ENCODE assay signal across 7 cellular contexts in the genomic region with DNA sequence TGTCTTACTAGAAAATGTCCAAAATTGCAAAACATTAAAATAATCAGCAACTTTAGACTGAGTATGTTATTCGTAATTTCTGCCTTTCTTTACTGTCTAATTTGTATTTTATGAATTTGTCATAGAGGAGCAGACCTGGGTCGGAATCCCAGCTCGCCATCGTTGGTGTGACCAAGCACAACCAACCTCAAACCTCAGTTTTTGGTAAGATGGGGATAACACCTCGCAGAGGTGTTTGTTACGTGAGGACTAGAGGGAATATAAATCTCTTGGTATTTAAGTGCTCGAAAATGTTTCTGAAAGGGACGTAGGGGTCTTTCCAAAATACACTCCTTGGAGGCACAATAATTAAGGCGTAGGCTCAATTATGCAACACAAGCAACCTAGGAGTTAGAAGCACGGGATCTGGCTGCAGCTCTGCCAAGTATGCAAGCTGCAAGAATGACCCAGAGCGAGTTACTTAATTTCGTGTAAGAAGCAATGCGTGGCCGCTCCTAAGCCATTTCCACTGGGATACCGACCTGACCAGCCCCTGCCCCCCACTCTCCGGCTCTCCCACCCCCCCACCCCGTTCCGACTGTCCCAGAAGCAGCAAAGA. TPM values are rescaled to one million over a fixed set of nuclear protein-coding genes. Genes with fewer than 3 reads are reported as not detected.
A peak's percentile ranks its signal among the peaks of the same experiment; 100 is the strongest.
DNase-seq lines count a peak whose midpoint lies in the region; ATAC-seq and TF ChIP-seq lines count a peak whose summit lies in the region.

No MANE protein-coding gene starts in this region.

- H3K27me3 ChIP-seq in SK-N-SH (ENCODE audit: insufficient read depth) = no peaks in the 10 kb centered on the region

- peaks cover 25 to 26% of the 10 kb centered on the region in 2 experiments for H3K36me3 ChIP-seq in SK-N-SH (replicated peaks in 1 of 2; ENCODE audit: control insufficient read depth in 1 of 2, insufficient read depth in 2 of 2, low read length in 1 of 2)

- no peaks in the 10 kb centered on the region for H3K9me3 ChIP-seq in SK-N-SH

- CTCF ChIA-PET in SK-N-SH (lab: Yijun Ruan, JAX) = interaction anchor here (0.8 to 3.4 kb wide), 6 partner anchors 16 to 620 kb away, joined by 3 to 11 read pairs (median 5); a partner anchor contains a TSS

- no peaks in the 10 kb centered on the region for H3K9me2 ChIP-seq in SK-N-SH

- POLR2A ChIA-PET in SK-N-SH (lab: Yijun Ruan, JAX) = interaction anchor here (0.7 to 1.8 kb wide), 4 partner anchors 93 to 945 kb away, joined by 3 to 11 read pairs (median 5); a partner anchor contains a TSS

- peak; percentile 22 for ATAC-seq in GM21390 (IDR thresholded peaks at IDR 0.05; ENCODE audit: unreplicated experiment)
- ATAC-seq in left lobe of liver = peak; percentile 58
- ATAC-seq in stimulated activated memory B cell treated with anti-CD40 and anti-IgM and Interleukin-4, amounts not matched to agents 10 μg/mL and 1 μg/mL and 100 μg/mL, for 72 hours = peak; percentile 9

- H2AFZ ChIP-seq in SK-N-SH (ENCODE audit: low read depth) = 0 out of 2 replicates have a peak overlapping the region, but pooled peaks have one; percentile 73

- H4K20me1 ChIP-seq in SK-N-SH (ENCODE audit: insufficient read depth) = peaks cover 10% of the 10 kb centered on the region

- peaks cover 0 to 3% of the 10 kb centered on the region in 2 experiments; a peak in 2 of 4 replicates for H3K4me1 ChIP-seq in SK-N-SH (ENCODE audit: control insufficient read depth in 1 of 2, insufficient read depth in 2 of 2, low read depth in 1 of 2, low read length in 1 of 2)

- no peak for TF ChIP-seq CTCF in SK-N-SH (IDR thresholded peaks at IDR 0.05)

- WGBS in SK-N-SH (ENCODE audit: low lambda C conversion rate) = 0% methylated on average over 8 of the region's 18 CpGs

- H3K27ac Mint-ChIP-seq in dendritic cell treated with granulocyte-macrophage colony-stimulating factor and Interleukin-4, amounts not matched to agents 40 ng/mL and 50 ng/mL, for 4 days = peak overlapping the region; percentile 93
- peak overlapping the region; percentile 97 for H3K27ac Mint-ChIP-seq in stimulated activated memory B cell treated with anti-CD40 and anti-IgM and Interleukin-4, amounts not matched to agents 10 μg/mL and 1 μg/mL and 100 μg/mL, for 72 hours

- no peak for TF ChIP-seq EP300 in SK-N-SH (IDR thresholded peaks at IDR 0.05; ENCODE audit: borderline replicate concordance in 1 of 2, low read depth in 1 of 2, low read length in 1 of 2)

- peak overlapping the region; percentile 88 for H3K9ac ChIP-seq in SK-N-SH

- peaks cover 5% of the 10 kb centered on the region for H3F3A ChIP-seq in SK-N-SH (replicated peaks; ENCODE audit: insufficient read depth)

- peaks cover 47% of the 10 kb centered on the region for H3K4me1 Mint-ChIP-seq in dendritic cell treated with granulocyte-macrophage colony-stimulating factor and Interleukin-4, amounts not matched to agents 40 ng/mL and 50 ng/mL, for 4 days (ENCODE audit: low read depth)
- peaks cover 50% of the 10 kb centered on the region for H3K4me1 Mint-ChIP-seq in stimulated activated memory B cell treated with anti-CD40 and anti-IgM and Interleukin-4, amounts not matched to agents 10 μg/mL and 1 μg/mL and 100 μg/mL, for 72 hours

- peak overlapping the region; percentile 77 to 94 for H3K27ac ChIP-seq in SK-N-SH (ENCODE audit: low read depth in 2 of 2, low read length in 1 of 2)

- H3K9me3 Mint-ChIP-seq in dendritic cell treated with granulocyte-macrophage colony-stimulating factor and Interleukin-4, amounts not matched to agents 40 ng/mL and 50 ng/mL, for 4 days = no peaks in the 10 kb centered on the region
- H3K9me3 Mint-ChIP-seq in stimulated activated memory B cell treated with anti-CD40 and anti-IgM and Interleukin-4, amounts not matched to agents 10 μg/mL and 1 μg/mL and 100 μg/mL, for 72 hours = no peaks in the 10 kb centered on the region

- H3K4me3 Mint-ChIP-seq in dendritic cell treated with granulocyte-macrophage colony-stimulating factor and Interleukin-4, amounts not matched to agents 40 ng/mL and 50 ng/mL, for 4 days = peak overlapping the region; percentile 89
- H3K4me3 Mint-ChIP-seq in stimulated activated memory B cell treated with anti-CD40 and anti-IgM and Interleukin-4, amounts not matched to agents 10 μg/mL and 1 μg/mL and 100 μg/mL, for 72 hours = peak overlapping the region; percentile 95

- H3K4me3 ChIP-seq in SK-N-SH (ENCODE audit: low read depth in 2 of 2, low read length in 1 of 2) = peak overlapping the region; percentile 68 to 83

- intact Hi-C loops in dendritic cell treated with granulocyte-macrophage colony-stimulating factor and Interleukin-4, amounts not matched to agents 40 ng/mL and 50 ng/mL, for 4 days (cut with micrococcal nuclease) = loop anchor here (2.0 to 10.0 kb wide), 5 partner anchors 156 to 943 kb away; a partner anchor contains a TSS

- DNase-seq in GM03348 (ENCODE audit: low spot score) (peak; percentile 82), HPDE6-E6E7 (ENCODE audit: extremely low spot score) (peak; percentile 44), SK-N-SH (peak; percentile 39), left lobe of liver (ENCODE audit: low spot score) (peak; percentile 74)

- peaks cover 2% of the 10 kb centered on the region for H3K27me3 Mint-ChIP-seq in dendritic cell treated with granulocyte-macrophage colony-stimulating factor and Interleukin-4, amounts not matched to agents 40 ng/mL and 50 ng/mL, for 4 days
- no peaks in the 10 kb centered on the region for H3K27me3 Mint-ChIP-seq in stimulated activated memory B cell treated with anti-CD40 and anti-IgM and Interleukin-4, amounts not matched to agents 10 μg/mL and 1 μg/mL and 100 μg/mL, for 72 hours

- H3K36me3 Mint-ChIP-seq in dendritic cell treated with granulocyte-macrophage colony-stimulating factor and Interleukin-4, amounts not matched to agents 40 ng/mL and 50 ng/mL, for 4 days (ENCODE audit: low read depth) = peaks cover 49% of the 10 kb centered on the region
- peaks cover 23% of the 10 kb centered on the region for H3K36me3 Mint-ChIP-seq in stimulated activated memory B cell treated with anti-CD40 and anti-IgM and Interleukin-4, amounts not matched to agents 10 μg/mL and 1 μg/mL and 100 μg/mL, for 72 hours

- peak overlapping the region; percentile 81 for H3K4me2 ChIP-seq in SK-N-SH

- peaks cover 69% of the 10 kb centered on the region for H3K79me2 ChIP-seq in SK-N-SH (ENCODE audit: insufficient read depth)

- TF ChIP-seq RAD21 in SK-N-SH (IDR thresholded peaks at IDR 0.05; ENCODE audit: low read length) = no peak

TF ChIP-seq in SK-N-SH, 30 proteins besides CTCF, POLR2A, EP300 and RAD21:
- TF ChIP-seq GATA2 (CRISPR knock-in tag; IDR thresholded peaks at IDR 0.05) (no peak), FOXM1 (IDR thresholded peaks at IDR 0.05; ENCODE audit: low read depth) (no peak), RCOR1 (IDR thresholded peaks at IDR 0.05; ENCODE audit: low read length) (no peak), YY1 (IDR thresholded peaks at IDR 0.05; ENCODE audit: low read depth) (no peak), SIN3A (IDR thresholded peaks at IDR 0.05; ENCODE audit: borderline replicate concordance, low read depth, low read length) (no peak), MEF2A (IDR thresholded peaks at IDR 0.05; ENCODE audit: borderline replicate concordance, low read depth) (no peak), FOXJ3 (CRISPR knock-in tag; IDR thresholded peaks at IDR 0.05) (no peak)
- TF ChIP-seq, protein P1, sequence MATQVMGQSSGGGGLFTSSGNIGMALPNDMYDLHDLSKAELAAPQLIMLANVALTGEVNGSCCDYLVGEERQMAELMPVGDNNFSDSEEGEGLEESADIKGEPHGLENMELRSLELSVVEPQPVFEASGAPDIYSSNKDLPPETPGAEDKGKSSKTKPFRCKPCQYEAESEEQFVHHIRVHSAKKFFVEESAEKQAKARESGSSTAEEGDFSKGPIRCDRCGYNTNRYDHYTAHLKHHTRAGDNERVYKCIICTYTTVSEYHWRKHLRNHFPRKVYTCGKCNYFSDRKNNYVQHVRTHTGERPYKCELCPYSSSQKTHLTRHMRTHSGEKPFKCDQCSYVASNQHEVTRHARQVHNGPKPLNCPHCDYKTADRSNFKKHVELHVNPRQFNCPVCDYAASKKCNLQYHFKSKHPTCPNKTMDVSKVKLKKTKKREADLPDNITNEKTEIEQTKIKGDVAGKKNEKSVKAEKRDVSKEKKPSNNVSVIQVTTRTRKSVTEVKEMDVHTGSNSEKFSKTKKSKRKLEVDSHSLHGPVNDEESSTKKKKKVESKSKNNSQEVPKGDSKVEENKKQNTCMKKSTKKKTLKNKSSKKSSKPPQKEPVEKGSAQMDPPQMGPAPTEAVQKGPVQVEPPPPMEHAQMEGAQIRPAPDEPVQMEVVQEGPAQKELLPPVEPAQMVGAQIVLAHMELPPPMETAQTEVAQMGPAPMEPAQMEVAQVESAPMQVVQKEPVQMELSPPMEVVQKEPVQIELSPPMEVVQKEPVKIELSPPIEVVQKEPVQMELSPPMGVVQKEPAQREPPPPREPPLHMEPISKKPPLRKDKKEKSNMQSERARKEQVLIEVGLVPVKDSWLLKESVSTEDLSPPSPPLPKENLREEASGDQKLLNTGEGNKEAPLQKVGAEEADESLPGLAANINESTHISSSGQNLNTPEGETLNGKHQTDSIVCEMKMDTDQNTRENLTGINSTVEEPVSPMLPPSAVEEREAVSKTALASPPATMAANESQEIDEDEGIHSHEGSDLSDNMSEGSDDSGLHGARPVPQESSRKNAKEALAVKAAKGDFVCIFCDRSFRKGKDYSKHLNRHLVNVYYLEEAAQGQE (IDR thresholded peaks at IDR 0.05; ENCODE audit: low read depth, low read length) = no peak
- TF ChIP-seq, protein P2, sequence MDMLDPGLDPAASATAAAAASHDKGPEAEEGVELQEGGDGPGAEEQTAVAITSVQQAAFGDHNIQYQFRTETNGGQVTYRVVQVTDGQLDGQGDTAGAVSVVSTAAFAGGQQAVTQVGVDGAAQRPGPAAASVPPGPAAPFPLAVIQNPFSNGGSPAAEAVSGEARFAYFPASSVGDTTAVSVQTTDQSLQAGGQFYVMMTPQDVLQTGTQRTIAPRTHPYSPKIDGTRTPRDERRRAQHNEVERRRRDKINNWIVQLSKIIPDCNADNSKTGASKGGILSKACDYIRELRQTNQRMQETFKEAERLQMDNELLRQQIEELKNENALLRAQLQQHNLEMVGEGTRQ (IDR thresholded peaks at IDR 0.05; ENCODE audit: borderline replicate concordance, low read depth, low read length) = no peak

RNA-seq across cellular contexts. Expression of a gene that starts 0.6 kb away (rescaled TPM):
- 111 and 159 TPM in 2 replicates for polyA plus RNA-seq in SK-N-SH (2012; rRNA removed)
- polyA plus RNA-seq in SK-N-SH (2012; cell fraction: cytosol; rRNA removed) = 159 and 202 TPM in 2 replicates
- 51.8 and 112 TPM in 2 replicates for polyA plus RNA-seq in SK-N-SH (2012; cell fraction: nucleus; rRNA removed)
- 155 TPM for total RNA-seq in left lobe of liver

RNA-seq across cellular contexts. Expression of a gene that starts 56.1 kb away (rescaled TPM):
- not detected in 2 replicates for polyA plus RNA-seq in SK-N-SH (2012; rRNA removed)
- polyA plus RNA-seq in SK-N-SH (2012; cell fraction: cytosol; rRNA removed) = not detected in 2 replicates
- polyA plus RNA-seq in SK-N-SH (2012; cell fraction: nucleus; rRNA removed) = not detected in 2 replicates
- 689 TPM for total RNA-seq in left lobe of liver

Comparison
In these comparisons a context has a peak if more than half of its experiments do, and no peak if none do; other contexts are left out.
1. Peak in every context shown above with its lines: DNase-seq, ATAC-seq, H3K4me3 ChIP-seq and H3K27ac ChIP-seq.